8 cellular contexts compared by ENCODE assay signal in genomic region chr2:190781604-190782198, GRCh38.
A peak's percentile ranks its signal among the peaks of the same experiment; 100 is the strongest.
DNase-seq lines count a peak whose midpoint lies in the region; ATAC-seq and TF ChIP-seq lines count a peak whose summit lies in the region.

No MANE protein-coding gene starts in this region.

- H3K9me3 ChIP-seq in GM23248 (ENCODE audit: low read depth) (no peaks in the 10 kb centered on the region), transverse colon (no peaks in the 10 kb centered on the region)

- POLR2A ChIA-PET in activated CD4-positive, alpha-beta T cell treated with anti-CD3 and anti-CD28 coated beads, Interleukin-2, amount 10 ng/mL, durations not matched to agents 7 days and 5 days (lab: Charles Lee) = no interaction called here
- POLR2A ChIA-PET in naive thymus-derived CD8-positive, alpha-beta T cell (lab: Charles Lee) = no interaction called here

- no peak overlapping the region for H3K9ac ChIP-seq in GM23248

- TF ChIP-seq CTCF in endothelial cell (IDR thresholded peaks at IDR 0.05; ENCODE audit: unreplicated experiment) (peak; percentile 83), transverse colon (IDR thresholded peaks at IDR 0.05) (peak; percentile 61 to 78 (median 67))

- H3K36me3 ChIP-seq in GM23248 (ENCODE audit: low read depth) (no peaks in the 10 kb centered on the region), transverse colon (no peaks in the 10 kb centered on the region)

- in situ Hi-C loops in GM23248 (cut with MboI) (no loop called here), transverse colon (cut with MboI; ENCODE audit: low pct_ligation_motif_present in 1 of 4, low pct_unique_long_range_greater_than_20kb in 1 of 4, low sequenced_read_pairs in 3 of 4) (loop anchor here in 1 of 4 donors (25.0 kb wide), 1 partner anchor 381 kb away; the partner anchor contains the start of gene STAT4)

- H3K4me1 ChIP-seq in GM23248 (ENCODE audit: insufficient read depth) (peaks cover 4% of the 10 kb centered on the region; the same call in 1 of the 2 replicates), transverse colon (peaks cover 0 to 22% (median 3%) of the 10 kb centered on the region in 4 donors)

- TF ChIP-seq POLR2A in transverse colon (IDR thresholded peaks at IDR 0.05) = no peak

- no peaks in the 10 kb centered on the region for H4K20me1 ChIP-seq in GM23248 (ENCODE audit: insufficient read depth)

- DNase-seq in Ammon's horn (ENCODE audit: low spot score) = peak; percentile 42
- DNase-seq in GM23248 = peak; percentile 79
- DNase-seq in NCI-H510A treated with DMSO at 0.1 percent for 48 hours (lab: John Stamatoyannopoulos, UW) = peak; percentile 59
- DNase-seq in activated CD4-positive, alpha-beta T cell treated with anti-CD3 and anti-CD28 coated beads, Interleukin-2, amount 10 ng/mL, durations not matched to agents 7 days and 5 days = peak; percentile 65
- DNase-seq in endothelial cell (ENCODE audit: low spot score) = peak; percentile 61
- peak; percentile 10 to 70 (median 40) for DNase-seq in naive thymus-derived CD8-positive, alpha-beta T cell
- DNase-seq in transverse colon = peak; percentile 63

- H3K4me2 ChIP-seq in GM23248 (ENCODE audit: unreplicated experiment) = no peak overlapping the region

- H3K4me3 ChIP-seq in GM23248 (no peak overlapping the region), transverse colon (no peak overlapping the region)

- H3K4me1 Mint-ChIP-seq in activated CD4-positive, alpha-beta T cell treated with anti-CD3 and anti-CD28 coated beads, Interleukin-2, amount 10 ng/mL, durations not matched to agents 7 days and 5 days = peaks cover 2% of the 10 kb centered on the region
- peaks cover 25% of the 10 kb centered on the region for H3K4me1 Mint-ChIP-seq in endothelial cell (ENCODE audit: unreplicated experiment)
- H3K4me1 Mint-ChIP-seq in naive thymus-derived CD8-positive, alpha-beta T cell = peaks cover 0 to 5% (median 2%) of the 10 kb centered on the region in 4 donors
- no peaks in the 10 kb centered on the region for H3K4me1 Mint-ChIP-seq in stimulated activated memory B cell treated with anti-CD40 and anti-IgM and Interleukin-4, amounts not matched to agents 10 μg/mL and 1 μg/mL and 100 μg/mL, for 72 hours

- no peaks in the 10 kb centered on the region for H3K9me2 ChIP-seq in GM23248 (ENCODE audit: insufficient read depth)

- peaks cover 2% of the 10 kb centered on the region for H3K27me3 Mint-ChIP-seq in activated CD4-positive, alpha-beta T cell treated with anti-CD3 and anti-CD28 coated beads, Interleukin-2, amount 10 ng/mL, durations not matched to agents 7 days and 5 days
- peaks cover 6% of the 10 kb centered on the region for H3K27me3 Mint-ChIP-seq in endothelial cell (ENCODE audit: unreplicated experiment)
- peaks cover 0 to 8% (median 4%) of the 10 kb centered on the region in 5 donors for H3K27me3 Mint-ChIP-seq in naive thymus-derived CD8-positive, alpha-beta T cell
- no peaks in the 10 kb centered on the region for H3K27me3 Mint-ChIP-seq in stimulated activated memory B cell treated with anti-CD40 and anti-IgM and Interleukin-4, amounts not matched to agents 10 μg/mL and 1 μg/mL and 100 μg/mL, for 72 hours

- H3K9me3 Mint-ChIP-seq in activated CD4-positive, alpha-beta T cell treated with anti-CD3 and anti-CD28 coated beads, Interleukin-2, amount 10 ng/mL, durations not matched to agents 7 days and 5 days = peaks cover 2% of the 10 kb centered on the region
- H3K9me3 Mint-ChIP-seq in endothelial cell (ENCODE audit: unreplicated experiment) = no peaks in the 10 kb centered on the region
- H3K9me3 Mint-ChIP-seq in naive thymus-derived CD8-positive, alpha-beta T cell = no peaks in the 10 kb centered on the region
- H3K9me3 Mint-ChIP-seq in stimulated activated memory B cell treated with anti-CD40 and anti-IgM and Interleukin-4, amounts not matched to agents 10 μg/mL and 1 μg/mL and 100 μg/mL, for 72 hours = peaks cover 2% of the 10 kb centered on the region

- H3K79me2 ChIP-seq in GM23248 (ENCODE audit: insufficient read depth) = no peaks in the 10 kb centered on the region

- no peaks in the 10 kb centered on the region for H3K36me3 Mint-ChIP-seq in activated CD4-positive, alpha-beta T cell treated with anti-CD3 and anti-CD28 coated beads, Interleukin-2, amount 10 ng/mL, durations not matched to agents 7 days and 5 days (ENCODE audit: low read depth)
- no peaks in the 10 kb centered on the region for H3K36me3 Mint-ChIP-seq in endothelial cell (ENCODE audit: low read depth, unreplicated experiment)
- no peaks in the 10 kb centered on the region for H3K36me3 Mint-ChIP-seq in naive thymus-derived CD8-positive, alpha-beta T cell
- no peaks in the 10 kb centered on the region for H3K36me3 Mint-ChIP-seq in stimulated activated memory B cell treated with anti-CD40 and anti-IgM and Interleukin-4, amounts not matched to agents 10 μg/mL and 1 μg/mL and 100 μg/mL, for 72 hours

- H3K27ac ChIP-seq in GM23248 (no peak overlapping the region), transverse colon (no peak overlapping the region)

- peak; percentile 47 to 59 for ATAC-seq in naive thymus-derived CD8-positive, alpha-beta T cell
- no peak for ATAC-seq in stimulated activated memory B cell treated with anti-CD40 and anti-IgM and Interleukin-4, amounts not matched to agents 10 μg/mL and 1 μg/mL and 100 μg/mL, for 72 hours

- H3K4me3 Mint-ChIP-seq in activated CD4-positive, alpha-beta T cell treated with anti-CD3 and anti-CD28 coated beads, Interleukin-2, amount 10 ng/mL, durations not matched to agents 7 days and 5 days = no peak overlapping the region
- H3K4me3 Mint-ChIP-seq in endothelial cell (ENCODE audit: unreplicated experiment) = no peak overlapping the region
- no peak overlapping the region for H3K4me3 Mint-ChIP-seq in naive thymus-derived CD8-positive, alpha-beta T cell
- no peak overlapping the region for H3K4me3 Mint-ChIP-seq in stimulated activated memory B cell treated with anti-CD40 and anti-IgM and Interleukin-4, amounts not matched to agents 10 μg/mL and 1 μg/mL and 100 μg/mL, for 72 hours

- peaks cover 3% of the 10 kb centered on the region; the same call in 1 of the 2 replicates for H3F3A ChIP-seq in GM23248 (ENCODE audit: insufficient read depth)

- no peak for TF ChIP-seq EP300 in transverse colon (IDR thresholded peaks at IDR 0.05; ENCODE audit: low read depth)

- H3K27me3 ChIP-seq in GM23248 (replicated peaks; ENCODE audit: insufficient read depth) = no peaks in the 10 kb centered on the region
- no peaks in the 10 kb centered on the region for H3K27me3 ChIP-seq in transverse colon

- intact Hi-C loops in transverse colon (cut with DNase I; ENCODE audit: low total_unique reads) = loop anchor here (5.0 kb wide), 1 partner anchor 251 kb away; no protein-coding TSS in a partner anchor

- H3K27ac Mint-ChIP-seq in activated CD4-positive, alpha-beta T cell treated with anti-CD3 and anti-CD28 coated beads, Interleukin-2, amount 10 ng/mL, durations not matched to agents 7 days and 5 days = no peak overlapping the region
- no peak overlapping the region for H3K27ac Mint-ChIP-seq in endothelial cell (ENCODE audit: unreplicated experiment)
- H3K27ac Mint-ChIP-seq in naive thymus-derived CD8-positive, alpha-beta T cell = peak overlapping the region in 2 of 10 donors; percentile 6 to 46
- no peak overlapping the region for H3K27ac Mint-ChIP-seq in stimulated activated memory B cell treated with anti-CD40 and anti-IgM and Interleukin-4, amounts not matched to agents 10 μg/mL and 1 μg/mL and 100 μg/mL, for 72 hours

- H2AFZ ChIP-seq in GM23248 = peak overlapping the region; percentile 34; the same call in 1 of the 2 replicates

- WGBS in GM23248 (ENCODE audit: low coverage in 1 of 2, low lambda C conversion rate in 2 of 2, missing lambda C conversion rate in 2 of 2), 2 experiments = 28 to 32% methylated on average over 4 of the region's 4 CpGs
- WGBS in transverse colon (ENCODE audit: low coverage in 1 of 2), 2 donors = 23 to 28% methylated on average over 2 to 4 of the region's 4 CpGs

- CTCF ChIA-PET in activated CD4-positive, alpha-beta T cell treated with anti-CD3 and anti-CD28 coated beads, Interleukin-2, amount 10 ng/mL, durations not matched to agents 7 days and 5 days (lab: Charles Lee) = interaction anchor here (1.2 to 1.4 kb wide), 3 partner anchors 10 to 19 kb away, joined by 4 read pairs; no protein-coding TSS in a partner anchor
